ENCODE assay signal across 13 cellular contexts in the genomic region with DNA sequence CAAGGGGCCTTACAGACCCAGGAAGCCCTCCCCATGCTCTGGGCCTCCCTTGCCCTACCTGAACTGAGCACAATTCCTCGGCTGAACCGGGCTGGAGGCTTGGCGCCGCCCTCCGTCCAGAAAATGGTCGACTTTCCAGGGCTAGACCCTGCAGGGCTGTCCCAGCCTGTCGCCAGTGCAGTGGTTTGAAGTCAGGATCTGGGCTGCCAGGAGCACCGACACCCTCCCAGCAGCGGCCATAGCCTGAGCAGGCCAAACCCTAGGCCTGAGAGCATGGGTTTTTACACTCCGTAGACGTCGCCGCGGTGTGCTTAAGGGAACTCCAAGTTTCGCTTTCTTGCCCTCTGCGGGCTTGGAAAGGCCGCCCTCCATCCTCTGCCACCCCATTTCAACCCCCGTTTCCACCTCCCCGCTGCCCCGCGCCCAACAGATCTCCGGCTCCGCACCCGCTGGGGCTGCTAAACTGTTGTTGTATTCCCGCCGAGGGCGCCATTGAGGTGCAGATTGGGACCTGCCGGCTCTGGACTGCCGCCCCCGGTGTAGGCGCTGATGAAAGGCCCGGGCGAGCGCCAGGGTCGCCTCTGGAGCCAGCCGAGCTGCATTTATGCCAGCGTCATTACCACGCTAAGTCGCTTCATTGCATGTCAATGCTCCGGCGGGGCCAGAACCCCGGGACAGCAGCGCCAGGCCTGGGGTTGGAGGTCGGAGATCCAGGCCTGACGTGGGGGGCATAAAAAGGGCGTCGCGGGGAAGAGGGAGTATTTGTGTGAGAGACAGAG. TPM values are rescaled to one million over a fixed set of nuclear protein-coding genes. Genes with fewer than 3 reads are reported as not detected.
DNase-seq lines count a peak whose midpoint lies in the region; ATAC-seq and TF ChIP-seq lines count a peak whose summit lies in the region.
"Had no signal": no experiment of that assay in that cellular context is flagged by ENCODE, and none has a peak within 500 bp of the region (broad histone marks: within the 10 kb centered on the region; RNA-seq: fewer than 3 reads in every experiment).

No MANE protein-coding gene starts in this region.

- H3K9me3 Mint-ChIP-seq in activated T-cell treated with anti-CD3 and anti-CD28 coated beads, Interleukin-2, amount 50 U/mL, for 72 hours: no peaks in the 10 kb centered on the region
- H3K9me3 Mint-ChIP-seq in activated naive CD8-positive, alpha-beta T cell treated with anti-CD3 and anti-CD28 coated beads for 36 hours: peaks cover 10% of the 10 kb centered on the region

- H3K27me3 ChIP-seq in iPS-20b (ENCODE audit: insufficient read depth, low read length): peaks cover 100% of the 10 kb centered on the region
- H3K27me3 ChIP-seq in spleen (replicated peaks in 1 of 7): peaks cover 22 to 100% (median 97%) of the 10 kb centered on the region in 7 donors
- H3K27me3 ChIP-seq: SJSA1 had no signal

- H3K4me3 ChIP-seq in iPS-20b (ENCODE audit: low read length) (peak overlapping the region; percentile 57), spleen (peak overlapping the region in 7 of 8 donors; percentile 4 to 57 (median 19))
- H3K4me3 ChIP-seq: SJSA1 had no signal

- H3K27ac ChIP-seq in iPS-20b (ENCODE audit: low read length): no peak overlapping the region
- no peak overlapping the region for H3K27ac ChIP-seq in spleen
- H3K27ac ChIP-seq: SJSA1 had no signal

- H3K27ac Mint-ChIP-seq in activated T-cell treated with anti-CD3 and anti-CD28 coated beads, Interleukin-2, amount 50 U/mL, for 72 hours: no peak overlapping the region
- H3K27ac Mint-ChIP-seq in activated naive CD8-positive, alpha-beta T cell treated with anti-CD3 and anti-CD28 coated beads for 36 hours: no peak overlapping the region

- H3K4me3 Mint-ChIP-seq in activated T-cell treated with anti-CD3 and anti-CD28 coated beads, Interleukin-2, amount 50 U/mL, for 72 hours: peak overlapping the region; percentile 63 to 78
- H3K4me3 Mint-ChIP-seq in activated naive CD8-positive, alpha-beta T cell treated with anti-CD3 and anti-CD28 coated beads for 36 hours: peak overlapping the region; percentile 47

- WGBS in spleen, 5 donors: 6 to 15% (median 7%) methylated on average over 31 to 48 of the region's 48 CpGs

- no peak for DNase-seq in activated T-cell treated with anti-CD3 and anti-CD28 coated beads, Interleukin-2, amount 50 U/mL, for 72 hours
- DNase-seq in activated T-cell treated with anti-CD3 and anti-CD28 coated beads, Interleukin-2, amount 50 U/mL, for 1 hour: no peak
- no peak for DNase-seq in activated naive CD8-positive, alpha-beta T cell treated with anti-CD3 and anti-CD28 coated beads for 36 hours
- DNase-seq in spleen: no peak
- DNase-seq in hepatic stellate cell (ENCODE audit: low spot score): no peak
- DNase-seq in OCI-M2 (lab: John Stamatoyannopoulos, UW; ENCODE audit: unreplicated experiment): no peak
- DNase-seq: activated CD8-positive, alpha-beta memory T cell treated with anti-CD3 and anti-CD28 coated beads, Interleukin-2, amount 50 U/mL, for 4 hours; dermis blood vessel endothelial cell; stimulated activated naive CD4-positive, alpha-beta T cell had no signal

- intact Hi-C loops in spleen (cut with DNase I; ENCODE audit: low total_unique reads): no loop called here

- H3K4me1 ChIP-seq in iPS-20b (ENCODE audit: insufficient read depth, low read length) (peaks cover 15% of the 10 kb centered on the region), spleen (peaks cover 9 to 58% (median 37%) of the 10 kb centered on the region in 6 donors)

- no peak for ATAC-seq in activated T-cell treated with anti-CD3 and anti-CD28 coated beads, Interleukin-2, amount 50 U/mL, for 72 hours (replicated peaks in 1 of 2)
- ATAC-seq in GM21360 (IDR thresholded peaks at IDR 0.05; ENCODE audit: unreplicated experiment): no peak
- ATAC-seq: left lobe of liver had no signal

- no peak overlapping the region for H3K9ac ChIP-seq in iPS-20b (ENCODE audit: low read depth, low read length)

- no peak for TF ChIP-seq POLR2A in spleen (IDR thresholded peaks at IDR 0.05)

- TF ChIP-seq CTCF in spleen (IDR thresholded peaks at IDR 0.05 in 8 of 11, conservative IDR thresholded peaks at IDR 0.05 in 3 of 11): no peak

- H3K36me3 ChIP-seq in iPS-20b (ENCODE audit: insufficient read depth, low read depth, low read length) (no peaks in the 10 kb centered on the region), spleen (no peaks in the 10 kb centered on the region)

- peaks cover 59% of the 10 kb centered on the region for H3K4me1 Mint-ChIP-seq in activated T-cell treated with anti-CD3 and anti-CD28 coated beads, Interleukin-2, amount 50 U/mL, for 72 hours (ENCODE audit: low read depth)
- peaks cover 34% of the 10 kb centered on the region for H3K4me1 Mint-ChIP-seq in activated naive CD8-positive, alpha-beta T cell treated with anti-CD3 and anti-CD28 coated beads for 36 hours

- H3K9me3 ChIP-seq in iPS-20b (ENCODE audit: insufficient read depth, low read depth, low read length) (peaks cover 12% of the 10 kb centered on the region; the same call in 1 of the 2 replicates), spleen (peaks cover 0 to 32% (median 0%) of the 10 kb centered on the region in 8 donors)
- H3K9me3 ChIP-seq: SJSA1 had no signal

- peaks cover 97% of the 10 kb centered on the region for H3K27me3 Mint-ChIP-seq in activated T-cell treated with anti-CD3 and anti-CD28 coated beads, Interleukin-2, amount 50 U/mL, for 72 hours (ENCODE audit: low read depth)
- H3K27me3 Mint-ChIP-seq in activated naive CD8-positive, alpha-beta T cell treated with anti-CD3 and anti-CD28 coated beads for 36 hours: peaks cover 95% of the 10 kb centered on the region

- H3K36me3 Mint-ChIP-seq in activated T-cell treated with anti-CD3 and anti-CD28 coated beads, Interleukin-2, amount 50 U/mL, for 72 hours (ENCODE audit: insufficient read depth in 2 of 2): peaks cover 14 to 18% of the 10 kb centered on the region in 2 donors
- H3K36me3 Mint-ChIP-seq in activated naive CD8-positive, alpha-beta T cell treated with anti-CD3 and anti-CD28 coated beads for 36 hours: peaks cover 11% of the 10 kb centered on the region

RNA-seq across cellular contexts. Expression of gene TFAP2A, which starts 2.2 kb away (rescaled TPM):
- under 1 TPM; 0.35 to 0.36 TPM for total RNA-seq in activated T-cell treated with anti-CD3 and anti-CD28 coated beads, Interleukin-2, amount 50 U/mL, for 72 hours
- total RNA-seq in activated naive CD8-positive, alpha-beta T cell treated with anti-CD3 and anti-CD28 coated beads for 36 hours: under 1 TPM in 1 of 2 experiments, not detected in 1; 0.10 TPM
- total RNA-seq in spleen: under 1 TPM in 3 of 7 donors, not detected in 4; 0.27 to 0.94 (median 0.28) TPM
- polyA plus RNA-seq in spleen: under 1 TPM; 0.04 to 0.19 (median 0.11) TPM
